Comparison of ENCODE assay signal across 11 cellular contexts in the genomic region with DNA sequence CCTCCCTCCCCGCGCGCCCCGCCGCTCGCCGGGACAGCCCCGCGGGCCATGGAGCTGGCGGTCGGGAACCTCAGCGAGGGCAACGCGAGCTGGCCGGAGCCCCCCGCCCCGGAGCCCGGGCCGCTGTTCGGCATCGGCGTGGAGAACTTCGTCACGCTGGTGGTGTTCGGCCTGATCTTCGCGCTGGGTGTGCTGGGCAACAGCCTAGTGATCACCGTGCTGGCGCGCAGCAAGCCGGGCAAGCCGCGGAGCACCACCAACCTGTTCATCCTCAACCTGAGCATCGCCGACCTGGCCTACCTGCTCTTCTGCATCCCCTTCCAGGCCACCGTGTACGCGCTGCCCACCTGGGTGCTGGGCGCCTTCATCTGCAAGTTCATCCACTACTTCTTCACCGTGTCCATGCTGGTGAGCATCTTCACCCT. TPM values are rescaled to one million over a fixed set of nuclear protein-coding genes. Genes with fewer than 3 reads are reported as not detected.
DNase-seq lines count a peak whose midpoint lies in the region; ATAC-seq and TF ChIP-seq lines count a peak whose summit lies in the region.
"Had no signal": no experiment of that assay in that cellular context is flagged by ENCODE, and none has a peak within 500 bp of the region (broad histone marks: within the 10 kb centered on the region; RNA-seq: fewer than 3 reads in every experiment).

No MANE protein-coding gene starts in this region.

- H3K4me1 Mint-ChIP-seq in GM23338: peaks cover 33% of the 10 kb centered on the region
- peaks cover 9 to 13% of the 10 kb centered on the region in 2 donors for H3K4me1 Mint-ChIP-seq in effector memory CD8-positive, alpha-beta T cell (ENCODE audit: low read depth in 2 of 2)

- H2BK5ac ChIP-seq in neuronal stem cell (ENCODE audit: low read length): no peak overlapping the region

- no peak overlapping the region for H2BK120ac ChIP-seq in neuronal stem cell (ENCODE audit: low read depth, low read length)

- H3K14ac ChIP-seq in neuronal stem cell (ENCODE audit: low read length): no peak overlapping the region

- H3K27me3 ChIP-seq in GM23338 (ENCODE audit: insufficient read depth): peaks cover 73% of the 10 kb centered on the region
- peaks cover 25 to 71% (median 42%) of the 10 kb centered on the region in 3 experiments for H3K27me3 ChIP-seq in neuronal stem cell (ENCODE audit: control insufficient read depth in 3 of 3, insufficient read depth in 3 of 3, low read depth in 1 of 3, low read length in 3 of 3)

- no peak overlapping the region for H2BK15ac ChIP-seq in neuronal stem cell (ENCODE audit: low read length)

- peaks cover 9% of the 10 kb centered on the region; the same call in 1 of the 2 replicates for H3K36me3 ChIP-seq in GM23338 (ENCODE audit: insufficient read depth)
- no peaks in the 10 kb centered on the region for H3K36me3 ChIP-seq in neuronal stem cell (replicated peaks in 1 of 2; ENCODE audit: control insufficient read depth in 2 of 2, insufficient read depth in 2 of 2, low read length in 2 of 2)

- H3K27ac ChIP-seq in GM23338 (ENCODE audit: low read depth) (no peak overlapping the region), neuronal stem cell (replicated peaks; ENCODE audit: low read length) (no peak overlapping the region)

- peaks cover 58% of the 10 kb centered on the region for H3K27me3 Mint-ChIP-seq in GM23338 (ENCODE audit: insufficient read depth, low read depth, poor library complexity)
- peaks cover 79 to 85% of the 10 kb centered on the region in 2 donors for H3K27me3 Mint-ChIP-seq in effector memory CD8-positive, alpha-beta T cell

- no peak for TF ChIP-seq CTCF in GM23338 (conservative IDR thresholded peaks at IDR 0.05; ENCODE audit: low read depth in 2 of 2)

- H2AK5ac ChIP-seq in neuronal stem cell (ENCODE audit: low read depth, low read length): no peak overlapping the region

- H3K23ac ChIP-seq in neuronal stem cell (ENCODE audit: low read depth, low read length, poor library complexity): peak overlapping the region; percentile 43

- no peak overlapping the region for H3K4ac ChIP-seq in neuronal stem cell (ENCODE audit: low read length)

- peaks cover 6% of the 10 kb centered on the region; the same call in 1 of the 2 replicates for H3K79me2 ChIP-seq in GM23338 (replicated peaks; ENCODE audit: insufficient read depth)

- peaks cover 2 to 5% of the 10 kb centered on the region in 2 donors for H3K9me3 ChIP-seq in neuronal stem cell (replicated peaks in 1 of 2; ENCODE audit: control insufficient read depth in 2 of 2, insufficient read depth in 1 of 2, low read depth in 1 of 2, low read length in 2 of 2)

- H3K36me3 Mint-ChIP-seq in GM23338 (ENCODE audit: low read depth): peaks cover 22% of the 10 kb centered on the region
- no peaks in the 10 kb centered on the region for H3K36me3 Mint-ChIP-seq in effector memory CD8-positive, alpha-beta T cell (ENCODE audit: insufficient read depth)

- H3K4me3 ChIP-seq in GM23338 (peak overlapping the region; percentile 91), neuronal stem cell (ENCODE audit: low read length in 2 of 2) (peak overlapping the region in 1 of 2 donors; percentile 51)

- ATAC-seq in GM23338 (peak; percentile 40), HG03521 (IDR thresholded peaks at IDR 0.05; ENCODE audit: unreplicated experiment) (no peak)
- no peak for ATAC-seq in effector memory CD8-positive, alpha-beta T cell (replicated peaks)

- H3K4me1 ChIP-seq in GM23338 (ENCODE audit: insufficient read depth): peaks cover 35% of the 10 kb centered on the region
- H3K4me1 ChIP-seq in neuronal stem cell (ENCODE audit: control insufficient read depth in 2 of 2, insufficient read depth in 1 of 2, low read depth in 1 of 2, low read length in 2 of 2): peaks cover 0 to 12% of the 10 kb centered on the region in 2 donors

- H3K18ac ChIP-seq in neuronal stem cell (ENCODE audit: low read length): peak overlapping the region; percentile 59

- no CpG with 5 or more reads among the region's 40 CpGs for WGBS in neuronal stem cell (ENCODE audit: extremely low coverage in 2 of 2, insufficient read length in 2 of 2, insufficient replicate concordance in 1 of 2), 2 donors

- H3K79me1 ChIP-seq in neuronal stem cell (ENCODE audit: low read depth, low read length): no peaks in the 10 kb centered on the region

- peaks cover 19% of the 10 kb centered on the region for H3K9me3 Mint-ChIP-seq in GM23338
- no peaks in the 10 kb centered on the region for H3K9me3 Mint-ChIP-seq in effector memory CD8-positive, alpha-beta T cell

- peaks cover 17% of the 10 kb centered on the region for H3K9me2 ChIP-seq in GM23338 (ENCODE audit: insufficient read depth)

- H3F3A ChIP-seq in GM23338 (replicated peaks; ENCODE audit: low read depth): 0 out of 2 replicates have a peak, but pooled peaks cover 6% of the 10 kb centered on the region

- H4K91ac ChIP-seq in neuronal stem cell (ENCODE audit: low read depth, low read length, poor library complexity): no peak overlapping the region

- H3K27ac Mint-ChIP-seq in GM23338: no peak overlapping the region
- H3K27ac Mint-ChIP-seq in effector memory CD8-positive, alpha-beta T cell: no peak overlapping the region

- peak overlapping the region; percentile 88 for H3K9ac ChIP-seq in neuronal stem cell (ENCODE audit: low read depth, low read length, poor library complexity)

- peak overlapping the region; percentile 83 for H3K4me3 Mint-ChIP-seq in GM23338
- peak overlapping the region; percentile 60 to 82 for H3K4me3 Mint-ChIP-seq in effector memory CD8-positive, alpha-beta T cell

- peak overlapping the region; percentile 0 for H2BK12ac ChIP-seq in neuronal stem cell (ENCODE audit: low read length)

- peak overlapping the region; percentile 96 for H3K4me2 ChIP-seq in GM23338
- H3K4me2 ChIP-seq in neuronal stem cell (ENCODE audit: insufficient read depth, low read length, poor library complexity, severe bottlenecking): peak overlapping the region; percentile 94

- no peak overlapping the region for H4K8ac ChIP-seq in neuronal stem cell (ENCODE audit: low read depth, low read length)

- H2AFZ ChIP-seq in GM23338 (peak overlapping the region; percentile 94), neuronal stem cell (ENCODE audit: low read length) (no peak overlapping the region)

- no peaks in the 10 kb centered on the region for H4K20me1 ChIP-seq in GM23338 (replicated peaks; ENCODE audit: insufficient read depth)

- DNase-seq in COLO668 (lab: John Stamatoyannopoulos, UW; ENCODE audit: unreplicated experiment): peak; percentile 69
- peak; percentile 59 for DNase-seq in GM23338 (ENCODE audit: low spot score)
- no peak for DNase-seq in effector memory CD8-positive, alpha-beta T cell
- DNase-seq in neuronal stem cell (ENCODE audit: low spot score): peak; percentile 18
- no peak for DNase-seq in inferior parietal cortex (ENCODE audit: extremely low spot score)
- DNase-seq in SIG-M5 treated with dmso at 0.1 percent for 504 hours (lab: John Stamatoyannopoulos, UW; ENCODE audit: unreplicated experiment): no peak
- DNase-seq: DMS79 treated with DMSO at 0.1 percent for 48 hours, KG1, midbrain had no signal

TF ChIP-seq in GM23338, 12 proteins besides CTCF, POLR2A, EP300 and RAD21:
- peak; percentile 71 for TF ChIP-seq EZH2 (IDR thresholded peaks at IDR 0.05; ENCODE audit: low read depth, unreplicated experiment)
- TF ChIP-seq ZNF331 (CRISPR knock-in tag; IDR thresholded peaks at IDR 0.05; ENCODE audit: low read depth): no peak
- no peak for TF ChIP-seq STAT1 (IDR thresholded peaks at IDR 0.05; ENCODE audit: unreplicated experiment)
TF ChIP-seq in GM23338: peak in this region for 1.

RNA-seq across cellular contexts. Expression of a gene that starts 0.9 kb away (rescaled TPM):
- total RNA-seq in GM23338 (2014; rRNA removed; shearing (Covaris generic)): 0.74 and 1.1 TPM in 2 replicates
- polyA plus RNA-seq in GM23338 (2016; fragmentation: Nextera tagmentation; extraction: Ambion mirVana): 0.19 and 0.32 TPM in 2 replicates
- not detected for polyA plus RNA-seq in neuronal stem cell (2013, experiment 1 of 2)
- polyA plus RNA-seq in neuronal stem cell (2013, experiment 2 of 2): not detected
- total RNA-seq: smooth muscle cell had no signal
- polyA plus RNA-seq: smooth muscle cell had no signal

Comparison
In these comparisons a context has a peak if more than half of its experiments do, and no peak if none do; other contexts are left out.
1. DNase-seq: peak in COLO668 (single experiment), GM23338 (single experiment) and neuronal stem cell (single experiment); none in effector memory CD8-positive, alpha-beta T cell (0 of 3), inferior parietal cortex (single experiment) and SIG-M5 treated with dmso at 0.1 percent for 504 hours (single experiment).